In genomic region chr7:10484767-10485166, GRCh38 we compare ENCODE assay signal across 36 cellular contexts.
"Had no signal": no experiment of that assay in that cellular context is flagged by ENCODE, and none has a peak within 500 bp of the region (broad histone marks: within the 10 kb centered on the region; RNA-seq: fewer than 3 reads in every experiment).

No MANE protein-coding gene starts in this region.

- H3K36me3 ChIP-seq: MG63 had no signal

- H3K4me3 ChIP-seq: MG63 had no signal

- H3K9me3 ChIP-seq: MG63 had no signal

- DNase-seq: Karpas-422, Kasumi-1, MG63, MM.1S, MV-4-11, NCI-H1048, NCI-H1092, NCI-H1092 treated with DMSO at 0.1 percent for 48 hours, NCI-H1105, NCI-H1105 treated with DMSO at 0.1 percent for 48 hours, NCI-H1417, NCI-H1417 treated with DMSO at 0.1 percent for 48 hours, NCI-H1436, NCI-H1436 treated with DMSO at 0.1 percent for 48 hours, NCI-H146, NCI-H1694, NCI-H1694 treated with DMSO at 0.1 percent for 48 hours, NCI-H187, NCI-H187 treated with DMSO at 0.1 percent for 48 hours, NCI-H1930, NCI-H2029, NCI-H2029 treated with DMSO at 0.1 percent for 48 hours, NCI-H2081, NCI-H2081 treated with DMSO at 0.1 percent for 48 hours, NCI-H2107, NCI-H2171, NCI-H2171 treated with DMSO at 0.1 percent for 48 hours, NCI-H2227 treated with DMSO at 0.1 percent for 48 hours, NCI-H226, NCI-H345, NCI-H446, NCI-H446 treated with DMSO at 0.1 percent for 48 hours, NCI-H510A, NCI-H510A treated with DMSO at 0.1 percent for 48 hours, NCI-H524, NCI-H524 treated with DMSO at 0.1 percent for 48 hours had no signal

- H3K27me3 ChIP-seq: MG63 had no signal
